ENCODE assay signal across 28 cellular contexts in the genomic region with DNA sequence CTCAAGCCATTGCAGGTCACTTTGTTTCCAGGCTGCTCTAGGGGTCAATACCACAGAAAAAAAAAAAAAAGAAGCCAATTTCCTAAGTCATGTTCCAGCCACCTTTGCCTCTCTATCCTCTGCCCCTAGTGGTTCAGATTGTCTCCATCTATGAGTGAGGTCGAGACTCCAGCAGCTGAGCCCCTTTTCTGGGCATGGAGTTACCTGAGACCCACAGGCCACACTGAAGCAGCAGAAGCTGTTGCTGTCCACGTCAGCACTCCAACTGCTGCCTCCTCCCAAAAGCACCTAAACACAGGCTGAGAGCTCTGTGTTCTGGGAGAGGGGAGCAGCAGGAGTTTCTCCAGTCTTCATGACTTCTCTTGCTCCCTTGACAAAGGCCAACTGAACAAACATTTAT.
A peak's percentile ranks its signal among the peaks of the same experiment; 100 is the strongest.
DNase-seq lines count a peak whose midpoint lies in the region; ATAC-seq, FAIRE-seq and TF ChIP-seq lines count a peak whose summit lies in the region.
"Had no signal": no experiment of that assay in that cellular context is flagged by ENCODE, and none has a peak within 500 bp of the region (broad histone marks: within the 10 kb centered on the region; RNA-seq: fewer than 3 reads in every experiment).

No MANE protein-coding gene starts in this region.

- CTCF ChIA-PET in HepG2 (lab: Yijun Ruan, JAX; ENCODE audit: low intra/inter-chr PET ratio, low total read pairs) = no interaction called here

- no peaks in the 10 kb centered on the region for H3K9me3 ChIP-seq in HepG2 (ENCODE audit: low read length)
- H3K9me3 ChIP-seq in right lobe of liver = no peaks in the 10 kb centered on the region
- H3K9me3 ChIP-seq in T-helper 17 cell (ENCODE audit: control insufficient read depth, low read length, poor library complexity, severe bottlenecking) = no peaks in the 10 kb centered on the region
- H3K9me3 ChIP-seq: BE2C, esophagus muscularis mucosa, lower lobe of right lung, mucosa of descending colon, SJCRH30, stomach, transverse colon had no signal

- TF ChIP-seq RAD21 in HepG2 (CRISPR knock-in tag; IDR thresholded peaks at IDR 0.05) = no peak

- no peak overlapping the region for H3K4me2 ChIP-seq in HepG2 (ENCODE audit: low read depth, low read length)

- no peaks in the 10 kb centered on the region for H3K36me3 ChIP-seq in HepG2 (replicated peaks in 1 of 2; ENCODE audit: control insufficient read depth in 1 of 2, insufficient read depth in 2 of 2, low read length in 2 of 2)
- no peaks in the 10 kb centered on the region for H3K36me3 ChIP-seq in right lobe of liver
- H3K36me3 ChIP-seq: BE2C, esophagus muscularis mucosa, lower lobe of right lung, SJCRH30, stomach, transverse colon had no signal

- H3K4me1 ChIP-seq in HepG2 (ENCODE audit: insufficient read depth, low read length) (no peaks in the 10 kb centered on the region), right lobe of liver (no peaks in the 10 kb centered on the region)
- H3K4me1 ChIP-seq: BE2C, esophagus muscularis mucosa, lower lobe of right lung, SJCRH30, stomach, transverse colon had no signal

- H3K27me3 ChIP-seq in HepG2 (ENCODE audit: control insufficient read depth in 1 of 2, insufficient read depth in 2 of 2, low read length in 2 of 2) = no peaks in the 10 kb centered on the region
- no peaks in the 10 kb centered on the region for H3K27me3 ChIP-seq in right lobe of liver
- H3K27me3 ChIP-seq: BE2C, esophagus muscularis mucosa, SJCRH30, stomach, transverse colon had no signal

- H4K20me1 ChIP-seq in HepG2 (ENCODE audit: insufficient read depth, low read length) = no peaks in the 10 kb centered on the region

- H3K4me3 ChIP-seq in HepG2 (replicated peaks in 1 of 3; ENCODE audit: insufficient read depth in 1 of 3, low read depth in 2 of 3, low read length in 3 of 3) (no peak overlapping the region), right lobe of liver (no peak overlapping the region)
- H3K4me3 ChIP-seq: coronary artery, esophagus muscularis mucosa, lower lobe of right lung, mucosa of descending colon, SJCRH30, stomach, transverse colon had no signal

- peak; percentile 61 for ATAC-seq in HepG2
- no peak for ATAC-seq in right lobe of liver
- ATAC-seq in GM18505 (IDR thresholded peaks at IDR 0.05; ENCODE audit: unreplicated experiment) = no peak
- no peak for ATAC-seq in T-helper 17 cell
- ATAC-seq: HCT116, lower lobe of right lung, mucosa of descending colon, Panc1 had no signal

- TF ChIP-seq EP300 in HepG2 (IDR thresholded peaks at IDR 0.05; ENCODE audit: low read depth in 2 of 2, low read length in 2 of 2) (no peak), HepG2 (CRISPR knock-in tag; IDR thresholded peaks at IDR 0.05; ENCODE audit: borderline replicate concordance) (no peak)

- no peak overlapping the region for H3K4me3 Mint-ChIP-seq in T-helper 17 cell
- H3K4me3 Mint-ChIP-seq: activated naive CD4-positive, alpha-beta T cell treated with anti-CD3 and anti-CD28 coated beads, Interleukin-2, amount 10 ng/mL, durations not matched to agents 7 days and 5 days; nephron; T-helper 1 cell treated with Interleukin-12 subunit alpha and Interleukin-12 subunit beta and Interleukin-4 antibody, amounts not matched to agents 30 μg/mL and 1 μg/mL, for 36 hours had no signal

- intact Hi-C loops in HepG2 (cut with micrococcal nuclease; ENCODE audit: unreplicated experiment) (no loop called here), right lobe of liver (cut with DNase I) (no loop called here)

- in situ Hi-C loops in HepG2 (cut with HindIII; ENCODE audit: extremely low pct_ligation_motif_present, low pct_unique_long_range_greater_than_20kb) = no loop called here

- no peak overlapping the region for H3K27ac ChIP-seq in HepG2 (ENCODE audit: extremely low read length, insufficient read depth, low read length)
- no peak overlapping the region for H3K27ac ChIP-seq in right lobe of liver
- H3K27ac ChIP-seq: coronary artery, esophagus muscularis mucosa, lower lobe of right lung, SJCRH30, stomach, transverse colon had no signal

- no peak for TF ChIP-seq CTCF in HepG2 (CRISPR knock-in tag; IDR thresholded peaks at IDR 0.05)
- TF ChIP-seq CTCF in right lobe of liver (IDR thresholded peaks at IDR 0.05) = no peak

- no peaks in the 10 kb centered on the region for H3K79me2 ChIP-seq in HepG2 (ENCODE audit: insufficient read depth, low read length)

- no TSS peak for BruUV-seq in HepG2 (replicated peaks; lab: Mats Ljungman, UMichigan)

- TF ChIP-seq POLR2A in HepG2 (IDR thresholded peaks at IDR 0.05; ENCODE audit: insufficient read depth in 1 of 2, low read depth in 2 of 2, low read length in 2 of 2) = no peak
- TF ChIP-seq POLR2A in right lobe of liver (IDR thresholded peaks at IDR 0.05) = no peak
- no peak for TF ChIP-seq POLR2A in GM18505 (IDR thresholded peaks at IDR 0.05; ENCODE audit: borderline replicate concordance, extremely low read depth, insufficient read depth, insufficient read length)

- DNase-seq in HepG2 (ENCODE audit: low spot score) (no peak), right lobe of liver (no peak), RKO (ENCODE audit: low spot score) (peak; percentile 4), iPS-NIHi7 (ENCODE audit: extremely low spot score) (peak; percentile 68), T1000 (lab: John Stamatoyannopoulos, UW) (no peak), pons (ENCODE audit: low spot score) (no peak), T-helper 17 cell (no peak)
- DNase-seq: activated naive CD4-positive, alpha-beta T cell treated with anti-CD3 and anti-CD28 coated beads, Interleukin-2, amount 10 ng/mL, durations not matched to agents 7 days and 5 days; amniotic stem cell; BE2C; DMS79 treated with DMSO at 0.1 percent for 48 hours; foreskin melanocyte; lower lobe of right lung; mucosa of descending colon; NCI-H1417 treated with DMSO at 0.1 percent for 48 hours; NCI-H2107; NCI-H446 treated with DMSO at 0.1 percent for 48 hours; stomach; transverse colon had no signal

- no peaks in the 10 kb centered on the region for H3K36me3 Mint-ChIP-seq in T-helper 17 cell (ENCODE audit: low read depth)
- H3K36me3 Mint-ChIP-seq: activated naive CD4-positive, alpha-beta T cell treated with anti-CD3 and anti-CD28 coated beads, Interleukin-2, amount 10 ng/mL, durations not matched to agents 7 days and 5 days had no signal

- POLR2A ChIA-PET in HepG2 (lab: Yijun Ruan, JAX) = no interaction called here

- H2AFZ ChIP-seq in HepG2 (ENCODE audit: low read length) = no peak overlapping the region

- no peaks in the 10 kb centered on the region for H3K4me1 Mint-ChIP-seq in T-helper 17 cell
- H3K4me1 Mint-ChIP-seq: activated naive CD4-positive, alpha-beta T cell treated with anti-CD3 and anti-CD28 coated beads, Interleukin-2, amount 10 ng/mL, durations not matched to agents 7 days and 5 days; nephron had no signal

- no peak overlapping the region for H3K9ac ChIP-seq in HepG2 (ENCODE audit: insufficient read depth, low read depth, low read length)

- H3K27me3 Mint-ChIP-seq in T-helper 17 cell = no peaks in the 10 kb centered on the region
- H3K27me3 Mint-ChIP-seq: activated naive CD4-positive, alpha-beta T cell treated with anti-CD3 and anti-CD28 coated beads, Interleukin-2, amount 10 ng/mL, durations not matched to agents 7 days and 5 days had no signal

- no peak for FAIRE-seq in HepG2 (lab: Jason Lieb, UNC)
- FAIRE-seq: keratinocyte had no signal

- 0% methylated on average over 1 of the region's 2 CpGs for WGBS in HepG2 (ENCODE audit: low lambda C conversion rate)
- WGBS in right lobe of liver (ENCODE audit: insufficient coverage, low coverage, low lambda C conversion rate, missing lambda C conversion rate) = 22% methylated on average over 2 of the region's 2 CpGs

- no peak overlapping the region for H3K27ac Mint-ChIP-seq in T-helper 17 cell
- H3K27ac Mint-ChIP-seq: activated naive CD4-positive, alpha-beta T cell treated with anti-CD3 and anti-CD28 coated beads, Interleukin-2, amount 10 ng/mL, durations not matched to agents 7 days and 5 days; nephron; T-helper 1 cell treated with Interleukin-12 subunit alpha and Interleukin-12 subunit beta and Interleukin-4 antibody, amounts not matched to agents 30 μg/mL and 1 μg/mL, for 36 hours had no signal

TF ChIP-seq in HepG2, 621 proteins besides CTCF, POLR2A, EP300 and RAD21:
- peak in 1 of 2 experiments; percentile 16; a peak in 1 of 4 replicates for TF ChIP-seq REST (IDR thresholded peaks at IDR 0.05; ENCODE audit: borderline replicate concordance in 1 of 2, low read depth in 1 of 2, low read length in 2 of 2)
- TF ChIP-seq ZNF724P (CRISPR knock-in tag; IDR thresholded peaks at IDR 0.05; ENCODE audit: borderline replicate concordance) = no peak

Comparison
In these comparisons a context has a peak if more than half of its experiments do, and no peak if none do; other contexts are left out.
1. DNase-seq: peak in RKO (single experiment) and iPS-NIHi7 (single experiment); none in HepG2 (single experiment), right lobe of liver (0 of 3), T1000 (single experiment), pons (single experiment) and T-helper 17 cell (0 of 3).